In genomic region chr11:75334976-75335375, GRCh38 we compare ENCODE assay signal across 13 cellular contexts. TPM values are rescaled to one million over a fixed set of nuclear protein-coding genes. Genes with fewer than 3 reads are reported as not detected.
DNase-seq lines count a peak whose midpoint lies in the region; TF ChIP-seq lines count a peak whose summit lies in the region.
"Had no signal": no experiment of that assay in that cellular context is flagged by ENCODE, and none has a peak within 500 bp of the region (broad histone marks: within the 10 kb centered on the region; RNA-seq: fewer than 3 reads in every experiment).

No MANE protein-coding gene starts in this region.

- H3K79me2 ChIP-seq in hepatocyte, result peaks cover 92% of the 10 kb centered on the region

- no peak overlapping the region for H3K4me2 ChIP-seq in hepatocyte

- no peaks in the 10 kb centered on the region for H4K20me1 ChIP-seq in hepatocyte (ENCODE audit: insufficient read depth, poor library complexity, severe bottlenecking)

- H3K36me3 ChIP-seq in SK-N-MC (ENCODE audit: insufficient read depth, low read length) (no peaks in the 10 kb centered on the region), hepatocyte (replicated peaks; ENCODE audit: insufficient read depth, low read depth) (no peaks in the 10 kb centered on the region), rectal smooth muscle tissue (ENCODE audit: control insufficient read depth, insufficient read depth, low read length) (no peaks in the 10 kb centered on the region)

- H3K9ac ChIP-seq in SK-N-MC (ENCODE audit: insufficient read length) (peak overlapping the region; percentile 57), rectal smooth muscle tissue (ENCODE audit: low read length) (no peak overlapping the region)

- peak; percentile 95 for DNase-seq in ELF-1 (ENCODE audit: low read depth, low spot score)
- DNase-seq in SK-N-MC (ENCODE audit: low read depth, low spot score), result no peak
- DNase-seq in hepatocyte (ENCODE audit: low spot score), result no peak
- no peak for DNase-seq in SKM-1 (lab: John Stamatoyannopoulos, UW; ENCODE audit: unreplicated experiment)
- no peak for DNase-seq in CD1c-positive myeloid dendritic cell (ENCODE audit: extremely low spot score)
- DNase-seq in activated CD4-positive, CD25-positive, alpha-beta regulatory T cell treated with anti-CD3 and anti-CD28 coated beads, Interleukin-2, amount 50 U/mL, for 72 hours, result no peak
- no peak for DNase-seq in HUDEP-2 (lab: John Stamatoyannopoulos, UW; ENCODE audit: unreplicated experiment in 76 of 76)
- DNase-seq: activated CD4-positive, alpha-beta T cell treated with anti-CD3 and anti-CD28 coated beads, Interleukin-2, amount 50 U/mL, for 1 hour; DMS79 treated with DMSO at 0.1 percent for 48 hours; NCI-H187 treated with DMSO at 0.1 percent for 48 hours had no signal

- H3K9me3 ChIP-seq in SK-N-MC (ENCODE audit: low read depth, low read length) (no peaks in the 10 kb centered on the region), hepatocyte (ENCODE audit: low read depth) (no peaks in the 10 kb centered on the region)

- H3K4me3 ChIP-seq in SK-N-MC (no peak overlapping the region), hepatocyte (no peak overlapping the region), rectal smooth muscle tissue (ENCODE audit: low read length) (no peak overlapping the region)
- H3K4me3 ChIP-seq: lung had no signal

- H3K9me2 ChIP-seq in hepatocyte (replicated peaks; ENCODE audit: insufficient read depth), result no peaks in the 10 kb centered on the region

- peak overlapping the region; percentile 51; the same call in 1 of the 2 replicates for H3K27ac ChIP-seq in SK-N-MC
- H3K27ac ChIP-seq in hepatocyte, result peak overlapping the region; percentile 31
- H3K27ac ChIP-seq in rectal smooth muscle tissue (ENCODE audit: low read depth, low read length), result peak overlapping the region; percentile 63
- H3K27ac ChIP-seq: RWPE1 had no signal

- no peaks in the 10 kb centered on the region for H3K27me3 ChIP-seq in hepatocyte
- no peaks in the 10 kb centered on the region for H3K27me3 ChIP-seq in rectal smooth muscle tissue (ENCODE audit: control insufficient read depth, insufficient read depth, low read length)

- H2AFZ ChIP-seq in hepatocyte, result no peak overlapping the region

- WGBS in hepatocyte (ENCODE audit: low lambda C conversion rate, missing lambda C conversion rate), result 70% methylated on average over 11 of the region's 11 CpGs

- H3K4me1 ChIP-seq in hepatocyte (ENCODE audit: insufficient read depth), result peaks cover 63% of the 10 kb centered on the region
- H3K4me1 ChIP-seq in rectal smooth muscle tissue (ENCODE audit: control insufficient read depth, insufficient read depth, low read length), result peaks cover 51% of the 10 kb centered on the region

- TF ChIP-seq CTCF in hepatocyte (IDR thresholded peaks at IDR 0.05; ENCODE audit: poor library complexity), result no peak

RNA-seq across cellular contexts. Expression of gene ARRB1, which starts 16.5 kb away (rescaled TPM):
- 83.2 and 91.3 TPM in 2 replicates for total RNA-seq in hepatocyte
- 15.2 and 16.2 TPM in 2 replicates for polyA plus RNA-seq in hepatocyte
